8 cellular contexts compared by ENCODE assay signal in the genomic region with DNA sequence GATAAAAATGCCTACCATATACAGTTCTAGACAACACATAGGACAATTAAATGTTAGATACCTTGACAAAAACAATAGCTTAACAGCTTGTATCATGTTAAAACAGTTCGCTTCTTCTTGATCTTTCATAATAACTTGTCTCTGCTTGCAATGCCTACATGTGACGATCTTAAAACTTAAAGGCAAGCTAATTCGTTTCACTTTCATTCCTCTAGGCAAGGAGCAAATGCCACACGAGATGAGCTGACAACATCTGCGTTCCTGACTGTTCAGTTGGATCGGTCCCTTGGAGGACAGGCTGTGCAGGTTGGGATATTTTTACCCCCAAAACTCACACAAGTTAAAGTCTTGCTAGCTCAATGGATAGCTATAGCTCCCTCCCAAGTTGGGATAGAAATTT. TPM values are rescaled to one million over a fixed set of nuclear protein-coding genes. Genes with fewer than 3 reads are reported as not detected.
A peak's percentile ranks its signal among the peaks of the same experiment; 100 is the strongest.
DNase-seq lines count a peak whose midpoint lies in the region; ATAC-seq lines count a peak whose summit lies in the region.

No MANE protein-coding gene starts in this region.

- peaks cover 4% of the 10 kb centered on the region for H3K4me1 ChIP-seq in skeletal muscle satellite cell (ENCODE audit: control insufficient read depth, insufficient read depth, low read length)

- peak overlapping the region; percentile 63 for H3K4me2 ChIP-seq in skeletal muscle satellite cell (ENCODE audit: low read length)

- H3K27me3 ChIP-seq in skeletal muscle satellite cell (ENCODE audit: control insufficient read depth, insufficient read depth, low read length) (no peaks in the 10 kb centered on the region), H7 (ENCODE audit: control insufficient read depth, insufficient read depth, low read length) (no peaks in the 10 kb centered on the region)

- ATAC-seq in HG02981 (IDR thresholded peaks at IDR 0.05; ENCODE audit: unreplicated experiment): peak; percentile 77

- H3K4me3 ChIP-seq in skeletal muscle satellite cell (ENCODE audit: low read length) (peak overlapping the region; percentile 4), H7 (ENCODE audit: insufficient read depth, low read depth, low read length) (no peak overlapping the region)

- H3K9me3 ChIP-seq in skeletal muscle satellite cell (replicated peaks; ENCODE audit: low read length): no peaks in the 10 kb centered on the region

- H3K27ac Mint-ChIP-seq in activated naive CD4-positive, alpha-beta T cell treated with anti-CD3 and anti-CD28 coated beads, Interleukin-2, amount 10 ng/mL, durations not matched to agents 7 days and 5 days: peak overlapping the region; percentile 79
- no peak overlapping the region for H3K27ac Mint-ChIP-seq in activated CD4-positive, alpha-beta memory T cell treated with anti-CD3 and anti-CD28 coated beads for 36 hours

- peaks cover 4% of the 10 kb centered on the region for H3K27me3 Mint-ChIP-seq in activated naive CD4-positive, alpha-beta T cell treated with anti-CD3 and anti-CD28 coated beads, Interleukin-2, amount 10 ng/mL, durations not matched to agents 7 days and 5 days
- H3K27me3 Mint-ChIP-seq in activated CD4-positive, alpha-beta memory T cell treated with anti-CD3 and anti-CD28 coated beads for 36 hours: no peaks in the 10 kb centered on the region

- no peaks in the 10 kb centered on the region for H3K36me3 Mint-ChIP-seq in activated naive CD4-positive, alpha-beta T cell treated with anti-CD3 and anti-CD28 coated beads, Interleukin-2, amount 10 ng/mL, durations not matched to agents 7 days and 5 days
- no peaks in the 10 kb centered on the region for H3K36me3 Mint-ChIP-seq in activated CD4-positive, alpha-beta memory T cell treated with anti-CD3 and anti-CD28 coated beads for 36 hours

- no peak overlapping the region for H3K9ac ChIP-seq in skeletal muscle satellite cell (ENCODE audit: low read depth, low read length)

- H3K36me3 ChIP-seq in skeletal muscle satellite cell (ENCODE audit: insufficient read depth, low read length) (no peaks in the 10 kb centered on the region), H7 (replicated peaks; ENCODE audit: control insufficient read depth, insufficient read depth, low read length) (no peaks in the 10 kb centered on the region)

- no peaks in the 10 kb centered on the region for H3K9me3 Mint-ChIP-seq in activated naive CD4-positive, alpha-beta T cell treated with anti-CD3 and anti-CD28 coated beads, Interleukin-2, amount 10 ng/mL, durations not matched to agents 7 days and 5 days
- no peaks in the 10 kb centered on the region for H3K9me3 Mint-ChIP-seq in activated CD4-positive, alpha-beta memory T cell treated with anti-CD3 and anti-CD28 coated beads for 36 hours

- peak overlapping the region; percentile 53 for H3K4me3 Mint-ChIP-seq in activated naive CD4-positive, alpha-beta T cell treated with anti-CD3 and anti-CD28 coated beads, Interleukin-2, amount 10 ng/mL, durations not matched to agents 7 days and 5 days
- H3K4me3 Mint-ChIP-seq in activated CD4-positive, alpha-beta memory T cell treated with anti-CD3 and anti-CD28 coated beads for 36 hours: peak overlapping the region; percentile 63

- peaks cover 29% of the 10 kb centered on the region for H3K4me1 Mint-ChIP-seq in activated naive CD4-positive, alpha-beta T cell treated with anti-CD3 and anti-CD28 coated beads, Interleukin-2, amount 10 ng/mL, durations not matched to agents 7 days and 5 days
- peaks cover 22% of the 10 kb centered on the region for H3K4me1 Mint-ChIP-seq in activated CD4-positive, alpha-beta memory T cell treated with anti-CD3 and anti-CD28 coated beads for 36 hours (ENCODE audit: low read depth)

- CTCF ChIA-PET in activated naive CD4-positive, alpha-beta T cell treated with anti-CD3 and anti-CD28 coated beads, Interleukin-2, amount 10 ng/mL, durations not matched to agents 7 days and 5 days (lab: Charles Lee): interaction anchor here (0.8 to 1.9 kb wide), 6 partner anchors 15 to 630 kb away, joined by 3 to 9 read pairs (median 4); no protein-coding TSS in a partner anchor
- CTCF ChIA-PET in activated CD4-positive, alpha-beta memory T cell treated with anti-CD3 and anti-CD28 coated beads for 36 hours (lab: Charles Lee): interaction anchor here (1.0 to 2.6 kb wide), 9 partner anchors 10 to 640 kb away, joined by 3 to 15 read pairs (median 4); a partner anchor contains a TSS

- peak; percentile 36 for DNase-seq in activated naive CD4-positive, alpha-beta T cell treated with anti-CD3 and anti-CD28 coated beads, Interleukin-2, amount 10 ng/mL, durations not matched to agents 7 days and 5 days
- DNase-seq in activated naive CD4-positive, alpha-beta T cell treated with anti-CD3 and anti-CD28 coated beads, Interleukin-2, amount 50 U/mL, for 16 hours: no peak
- DNase-seq in activated CD4-positive, alpha-beta memory T cell treated with anti-CD3 and anti-CD28 coated beads for 36 hours: no peak
- DNase-seq in OCI-M2 (lab: John Stamatoyannopoulos, UW; ENCODE audit: unreplicated experiment) (no peak), H7 (no peak), C1 segment of cervical spinal cord (lab: John Stamatoyannopoulos, UW) (no peak)

- POLR2A ChIA-PET in activated CD4-positive, alpha-beta memory T cell treated with anti-CD3 and anti-CD28 coated beads for 36 hours (lab: Charles Lee): interaction anchor here (1.1 kb wide), 1 partner anchor 52 kb away, joined by 3 read pairs; a partner anchor contains a TSS

- intact Hi-C loops in activated CD4-positive, alpha-beta memory T cell treated with anti-CD3 and anti-CD28 coated beads for 36 hours (cut with micrococcal nuclease): loop anchor here (5.0 to 10.0 kb wide), 4 partner anchors 79 to 1819 kb away; no protein-coding TSS in a partner anchor

RNA-seq across cellular contexts. Expression of a gene that starts 51.6 kb away (rescaled TPM):
- 10 to 100 TPM; 11.3 to 12.7 TPM for total RNA-seq in activated CD4-positive, alpha-beta memory T cell treated with anti-CD3 and anti-CD28 coated beads for 36 hours
- total RNA-seq in skeletal muscle satellite cell (2012; rRNA removed): 22.9 and 31.4 TPM in 2 replicates
- 25.3 and 28.5 TPM in 2 replicates for total RNA-seq in H7 (2014; rRNA removed; shearing (Covaris generic))
